Comparison of ENCODE assay signal across 1 cellular context in the genomic region with DNA sequence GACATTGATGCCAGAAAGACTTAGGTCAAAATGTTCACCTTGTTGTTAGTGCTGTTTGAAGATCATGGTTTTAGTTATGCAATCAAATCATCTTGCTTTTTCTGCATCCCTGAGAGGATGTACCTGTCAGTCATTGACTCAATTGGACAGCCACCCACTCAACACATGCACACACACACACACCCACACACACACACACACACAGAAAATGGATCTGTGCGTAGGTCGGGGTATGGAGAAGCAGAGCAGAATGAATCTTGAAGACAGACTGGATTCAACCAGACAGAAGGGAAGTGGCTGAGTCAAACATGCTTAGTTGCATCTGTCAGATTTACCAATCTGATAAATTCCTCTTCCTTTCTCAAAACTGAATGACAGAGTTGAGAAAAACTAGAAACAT.
A peak's percentile ranks its signal among the peaks of the same experiment; 100 is the strongest.
TF ChIP-seq lines count a peak whose summit lies in the region.

No MANE protein-coding gene starts in this region.

TF ChIP-seq in HEK293, 187 proteins besides CTCF, POLR2A, EP300 and RAD21:
- peak; percentile 95 for TF ChIP-seq ZFHX2 (tag by site-specific recombination; conservative IDR thresholded peaks at IDR 0.05)
- TF ChIP-seq, protein P1, sequence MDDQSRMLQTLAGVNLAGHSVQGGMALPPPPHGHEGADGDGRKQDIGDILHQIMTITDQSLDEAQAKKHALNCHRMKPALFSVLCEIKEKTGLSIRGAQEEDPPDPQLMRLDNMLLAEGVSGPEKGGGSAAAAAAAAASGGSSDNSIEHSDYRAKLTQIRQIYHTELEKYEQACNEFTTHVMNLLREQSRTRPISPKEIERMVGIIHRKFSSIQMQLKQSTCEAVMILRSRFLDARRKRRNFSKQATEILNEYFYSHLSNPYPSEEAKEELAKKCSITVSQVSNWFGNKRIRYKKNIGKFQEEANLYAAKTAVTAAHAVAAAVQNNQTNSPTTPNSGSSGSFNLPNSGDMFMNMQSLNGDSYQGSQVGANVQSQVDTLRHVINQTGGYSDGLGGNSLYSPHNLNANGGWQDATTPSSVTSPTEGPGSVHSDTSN (CRISPR knock-in tag; IDR thresholded peaks at IDR 0.05): no peak
- peak; percentile 19; the same call in 1 of the 2 replicates for TF ChIP-seq ZSCAN4 (tag by site-specific recombination; IDR thresholded peaks at IDR 0.05)
- peak; percentile 96 for TF ChIP-seq EGR2 (tag by site-specific recombination; IDR thresholded peaks at IDR 0.05; ENCODE audit: low read depth)
- TF ChIP-seq ZBTB20 (tag by site-specific recombination; IDR thresholded peaks at IDR 0.05): no peak
